Comparison of ENCODE assay signal across 9 cellular contexts in the genomic region with DNA sequence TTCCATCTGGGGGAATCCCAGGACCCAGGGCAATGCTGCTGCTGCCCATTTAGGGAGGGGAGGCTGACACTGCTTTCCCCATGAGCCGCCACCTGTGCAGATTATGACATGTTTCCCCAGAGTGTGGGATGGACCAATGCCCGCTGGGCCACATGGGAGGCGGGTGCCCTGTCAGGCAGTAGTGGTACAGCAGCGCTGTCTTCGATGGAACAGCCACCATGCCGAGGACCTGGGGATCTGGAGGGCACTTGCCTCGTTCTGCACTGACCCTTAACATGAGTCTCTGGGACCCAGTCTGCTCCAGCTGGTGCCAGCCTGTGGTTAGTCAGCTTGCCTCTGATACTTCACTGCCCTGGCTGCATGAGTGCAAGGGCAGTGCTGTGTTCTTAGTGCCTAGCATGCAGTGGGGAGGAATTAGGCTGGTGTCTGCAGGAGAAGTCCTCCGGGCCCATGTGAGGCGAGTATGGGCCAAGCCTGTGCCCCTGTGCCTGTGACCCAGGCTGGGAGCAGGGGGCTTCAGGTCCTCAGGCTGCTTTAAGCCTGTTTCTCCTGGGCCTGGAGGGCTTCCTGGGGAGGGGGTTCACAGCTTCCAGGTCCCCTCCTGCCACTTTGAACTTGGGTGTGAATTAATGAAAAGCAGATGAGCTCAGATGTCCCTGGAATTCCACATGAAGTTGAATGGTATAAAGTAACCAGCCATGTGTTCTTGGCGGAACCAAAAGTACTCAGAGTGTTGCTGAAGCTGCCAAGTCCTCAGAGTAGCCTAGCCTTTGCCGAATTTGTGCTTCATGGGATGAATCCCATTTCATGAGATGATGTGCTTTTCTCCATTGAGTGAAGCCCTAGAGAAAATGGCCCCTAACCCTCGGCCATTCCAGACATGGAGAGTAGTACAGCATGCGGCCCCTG. TPM values are rescaled to one million over a fixed set of nuclear protein-coding genes. Genes with fewer than 3 reads are reported as not detected.
DNase-seq lines count a peak whose midpoint lies in the region; TF ChIP-seq lines count a peak whose summit lies in the region.
"Had no signal": no experiment of that assay in that cellular context is flagged by ENCODE, and none has a peak within 500 bp of the region (broad histone marks: within the 10 kb centered on the region; RNA-seq: fewer than 3 reads in every experiment).

No MANE protein-coding gene starts in this region.

- 84 to 94% (median 87%) methylated on average over 10 to 13 of the region's 13 CpGs for WGBS in spleen, 5 donors

- H3K4me3 ChIP-seq in DOHH2 (ENCODE audit: low read length) (no peak overlapping the region), spleen (no peak overlapping the region)
- H3K4me3 ChIP-seq: neural progenitor cell had no signal

- no peaks in the 10 kb centered on the region for H3K9me2 ChIP-seq in DOHH2 (replicated peaks; ENCODE audit: control insufficient read depth, low read length)

- H3K9me3 Mint-ChIP-seq in nephron progenitor cell: no peaks in the 10 kb centered on the region
- H3K9me3 Mint-ChIP-seq: neural progenitor cell had no signal

- H3K4me1 Mint-ChIP-seq in nephron progenitor cell: peaks cover 45% of the 10 kb centered on the region

- H3K4me3 Mint-ChIP-seq in nephron progenitor cell: no peak overlapping the region
- H3K4me3 Mint-ChIP-seq: neural progenitor cell had no signal

- CTCF ChIA-PET in RWPE1 (lab: Yijun Ruan, JAX): interaction anchor here (0.6 to 0.9 kb wide), 3 partner anchors 8 to 220 kb away, joined by 3 read pairs; no protein-coding TSS in a partner anchor

- intact Hi-C loops in spleen (cut with DNase I; ENCODE audit: low total_unique reads): no loop called here

- H3K4me1 ChIP-seq in DOHH2 (ENCODE audit: control insufficient read depth, low read length) (peaks cover 100% of the 10 kb centered on the region), spleen (peaks cover 34 to 100% (median 100%) of the 10 kb centered on the region in 6 donors)

- H4K20me1 ChIP-seq in DOHH2 (ENCODE audit: control insufficient read depth, insufficient read depth, low read depth, low read length): peaks cover 9% of the 10 kb centered on the region; the same call in 1 of the 2 replicates

- H3K36me3 Mint-ChIP-seq in nephron progenitor cell (ENCODE audit: low read depth): no peaks in the 10 kb centered on the region
- H3K36me3 Mint-ChIP-seq: neural progenitor cell had no signal

- H3K79me2 ChIP-seq in DOHH2 (ENCODE audit: control insufficient read depth, low read length): peaks cover 100% of the 10 kb centered on the region

- no peak for TF ChIP-seq POLR2A in spleen (IDR thresholded peaks at IDR 0.05)

- DNase-seq in RWPE1 (ENCODE audit: low spot score) (no peak), fibroblast of gingiva (ENCODE audit: low read depth) (peak; percentile 79), spleen (peak; percentile 77), AG20443 (ENCODE audit: low spot score) (no peak), nephron progenitor cell (no peak), GDM1 (lab: John Stamatoyannopoulos, UW) (no peak)
- DNase-seq: NCI-H187 had no signal

- TF ChIP-seq CTCF in DOHH2 (IDR thresholded peaks at IDR 0.05; ENCODE audit: low read depth, low read length, poor library complexity, severe bottlenecking) (no peak), RWPE1 (conservative IDR thresholded peaks at IDR 0.05; ENCODE audit: low read depth) (no peak), spleen (IDR thresholded peaks at IDR 0.05 in 8 of 11, conservative IDR thresholded peaks at IDR 0.05 in 3 of 11) (no peak), nephron progenitor cell (IDR thresholded peaks at IDR 0.05) (no peak)

- H3K27me3 ChIP-seq in DOHH2 (ENCODE audit: control insufficient read depth, low read length) (no peaks in the 10 kb centered on the region), spleen (replicated peaks in 1 of 7) (no peaks in the 10 kb centered on the region)
- H3K27me3 ChIP-seq: neural progenitor cell had no signal

- H3K36me3 ChIP-seq in DOHH2 (ENCODE audit: control insufficient read depth, low read length) (peaks cover 50% of the 10 kb centered on the region), spleen (peaks cover 0 to 63% (median 4%) of the 10 kb centered on the region in 6 donors)
- H3K36me3 ChIP-seq: neural progenitor cell had no signal

- POLR2A ChIA-PET in RWPE1 (lab: Yijun Ruan, JAX; ENCODE audit: low non-redundant PET): no interaction called here

- H3F3A ChIP-seq in DOHH2 (ENCODE audit: control insufficient read depth, insufficient read depth): peaks cover 12% of the 10 kb centered on the region

- H3K4me2 ChIP-seq in DOHH2 (ENCODE audit: low read length): peak overlapping the region; percentile 10
- H3K4me2 ChIP-seq: neural progenitor cell had no signal

- H3K27me3 Mint-ChIP-seq in nephron progenitor cell (ENCODE audit: low read depth, poor library complexity): no peaks in the 10 kb centered on the region

- no peaks in the 10 kb centered on the region for H3K9me3 ChIP-seq in DOHH2 (ENCODE audit: control insufficient read depth, insufficient read depth, low read length)
- no peaks in the 10 kb centered on the region for H3K9me3 ChIP-seq in spleen

- H3K27ac ChIP-seq in DOHH2 (ENCODE audit: low read depth, low read length) (no peak overlapping the region), RWPE1 (peak overlapping the region; percentile 95), spleen (peak overlapping the region in 7 of 8 donors; percentile 3 to 100 (median 96))
- H3K27ac ChIP-seq: neural progenitor cell had no signal

- no peak overlapping the region for H3K27ac Mint-ChIP-seq in nephron progenitor cell
- H3K27ac Mint-ChIP-seq: neural progenitor cell had no signal

RNA-seq across cellular contexts. Expression of gene KLF13, which starts 22.9 kb away (rescaled TPM):
- total RNA-seq in spleen: 100 to 1,000 TPM in 1 of 7 donors, 10 to 100 TPM in 6; 71.6 to 111 (median 85.8) TPM
- polyA plus RNA-seq in spleen: 10 to 100 TPM; 21.8 to 43.3 (median 43.1) TPM

Comparison
In these comparisons a context has a peak if more than half of its experiments do, and no peak if none do; other contexts are left out.
1. DNase-seq: peak in fibroblast of gingiva (single experiment) and spleen (single experiment); none in RWPE1 (single experiment), AG20443 (single experiment), nephron progenitor cell (single experiment) and GDM1 (single experiment).